1 cellular context compared by ENCODE assay signal in the genomic region with DNA sequence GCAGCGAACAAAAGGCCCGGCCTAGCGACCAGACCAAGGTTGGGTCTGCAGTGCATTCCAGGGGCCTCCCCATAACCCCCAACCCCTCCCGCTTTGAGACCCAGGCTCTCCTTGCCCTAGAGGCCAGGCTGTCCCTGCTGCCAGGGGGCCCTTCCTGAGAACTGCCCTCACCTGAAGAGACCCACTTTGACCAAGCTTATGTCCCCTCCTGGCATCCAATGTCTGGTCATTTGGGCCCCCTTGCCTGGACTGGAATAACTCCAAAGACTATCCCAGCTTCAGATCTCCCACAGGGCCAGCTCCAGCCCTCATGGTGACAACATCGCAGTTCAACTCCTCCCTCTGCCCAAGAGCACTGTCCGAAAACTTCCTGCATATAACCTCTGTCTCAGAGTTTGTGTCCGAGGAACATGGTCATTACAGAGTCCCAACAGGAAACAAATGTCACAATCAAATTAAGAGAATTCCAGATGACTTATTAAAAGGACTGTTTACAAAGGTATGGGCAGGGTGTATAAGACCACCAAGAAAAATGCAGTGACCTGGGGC.
TF ChIP-seq lines count a peak whose summit lies in the region.

No MANE protein-coding gene starts in this region.

TF ChIP-seq in GM23338, 12 proteins besides CTCF, POLR2A, EP300 and RAD21:
- no peak for TF ChIP-seq EZH2phosphoT487 (IDR thresholded peaks at IDR 0.05; ENCODE audit: unreplicated experiment)
- TF ChIP-seq ETS1 (IDR thresholded peaks at IDR 0.05), result no peak
- TF ChIP-seq, protein P1, sequence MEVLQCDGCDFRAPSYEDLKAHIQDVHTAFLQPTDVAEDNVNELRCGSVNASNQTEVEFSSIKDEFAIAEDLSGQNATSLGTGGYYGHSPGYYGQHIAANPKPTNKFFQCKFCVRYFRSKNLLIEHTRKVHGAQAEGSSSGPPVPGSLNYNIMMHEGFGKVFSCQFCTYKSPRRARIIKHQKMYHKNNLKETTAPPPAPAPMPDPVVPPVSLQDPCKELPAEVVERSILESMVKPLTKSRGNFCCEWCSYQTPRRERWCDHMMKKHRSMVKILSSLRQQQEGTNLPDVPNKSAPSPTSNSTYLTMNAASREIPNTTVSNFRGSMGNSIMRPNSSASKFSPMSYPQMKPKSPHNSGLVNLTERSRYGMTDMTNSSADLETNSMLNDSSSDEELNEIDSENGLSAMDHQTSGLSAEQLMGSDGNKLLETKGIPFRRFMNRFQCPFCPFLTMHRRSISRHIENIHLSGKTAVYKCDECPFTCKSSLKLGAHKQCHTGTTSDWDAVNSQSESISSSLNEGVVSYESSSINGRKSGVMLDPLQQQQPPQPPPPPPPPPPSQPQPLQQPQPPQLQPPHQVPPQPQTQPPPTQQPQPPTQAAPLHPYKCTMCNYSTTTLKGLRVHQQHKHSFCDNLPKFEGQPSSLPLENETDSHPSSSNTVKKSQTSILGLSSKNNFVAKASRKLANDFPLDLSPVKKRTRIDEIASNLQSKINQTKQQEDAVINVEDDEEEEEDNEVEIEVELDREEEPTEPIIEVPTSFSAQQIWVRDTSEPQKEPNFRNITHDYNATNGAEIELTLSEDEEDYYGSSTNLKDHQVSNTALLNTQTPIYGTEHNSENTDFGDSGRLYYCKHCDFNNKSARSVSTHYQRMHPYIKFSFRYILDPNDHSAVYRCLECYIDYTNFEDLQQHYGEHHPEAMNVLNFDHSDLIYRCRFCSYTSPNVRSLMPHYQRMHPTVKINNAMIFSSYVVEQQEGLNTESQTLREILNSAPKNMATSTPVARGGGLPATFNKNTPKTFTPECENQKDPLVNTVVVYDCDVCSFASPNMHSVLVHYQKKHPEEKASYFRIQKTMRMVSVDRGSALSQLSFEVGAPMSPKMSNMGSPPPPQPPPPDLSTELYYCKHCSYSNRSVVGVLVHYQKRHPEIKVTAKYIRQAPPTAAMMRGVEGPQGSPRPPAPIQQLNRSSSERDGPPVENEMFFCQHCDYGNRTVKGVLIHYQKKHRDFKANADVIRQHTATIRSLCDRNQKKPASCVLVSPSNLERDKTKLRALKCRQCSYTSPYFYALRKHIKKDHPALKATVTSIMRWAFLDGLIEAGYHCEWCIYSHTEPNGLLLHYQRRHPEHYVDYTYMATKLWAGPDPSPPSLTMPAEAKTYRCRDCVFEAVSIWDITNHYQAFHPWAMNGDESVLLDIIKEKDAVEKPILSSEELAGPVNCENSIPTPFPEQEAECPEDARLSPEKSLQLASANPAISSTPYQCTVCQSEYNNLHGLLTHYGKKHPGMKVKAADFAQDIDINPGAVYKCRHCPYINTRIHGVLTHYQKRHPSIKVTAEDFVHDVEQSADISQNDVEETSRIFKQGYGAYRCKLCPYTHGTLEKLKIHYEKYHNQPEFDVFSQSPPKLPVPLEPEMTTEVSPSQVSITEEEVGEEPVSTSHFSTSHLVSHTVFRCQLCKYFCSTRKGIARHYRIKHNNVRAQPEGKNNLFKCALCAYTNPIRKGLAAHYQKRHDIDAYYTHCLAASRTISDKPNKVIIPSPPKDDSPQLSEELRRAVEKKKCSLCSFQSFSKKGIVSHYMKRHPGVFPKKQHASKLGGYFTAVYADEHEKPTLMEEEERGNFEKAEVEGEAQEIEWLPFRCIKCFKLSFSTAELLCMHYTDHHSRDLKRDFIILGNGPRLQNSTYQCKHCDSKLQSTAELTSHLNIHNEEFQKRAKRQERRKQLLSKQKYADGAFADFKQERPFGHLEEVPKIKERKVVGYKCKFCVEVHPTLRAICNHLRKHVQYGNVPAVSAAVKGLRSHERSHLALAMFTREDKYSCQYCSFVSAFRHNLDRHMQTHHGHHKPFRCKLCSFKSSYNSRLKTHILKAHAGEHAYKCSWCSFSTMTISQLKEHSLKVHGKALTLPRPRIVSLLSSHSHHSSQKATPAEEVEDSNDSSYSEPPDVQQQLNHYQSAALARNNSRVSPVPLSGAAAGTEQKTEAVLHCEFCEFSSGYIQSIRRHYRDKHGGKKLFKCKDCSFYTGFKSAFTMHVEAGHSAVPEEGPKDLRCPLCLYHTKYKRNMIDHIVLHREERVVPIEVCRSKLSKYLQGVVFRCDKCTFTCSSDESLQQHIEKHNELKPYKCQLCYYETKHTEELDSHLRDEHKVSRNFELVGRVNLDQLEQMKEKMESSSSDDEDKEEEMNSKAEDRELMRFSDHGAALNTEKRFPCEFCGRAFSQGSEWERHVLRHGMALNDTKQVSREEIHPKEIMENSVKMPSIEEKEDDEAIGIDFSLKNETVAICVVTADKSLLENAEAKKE (CRISPR knock-in tag; IDR thresholded peaks at IDR 0.05), result no peak
- no peak for TF ChIP-seq JUNB (IDR thresholded peaks at IDR 0.05; ENCODE audit: unreplicated experiment)
TF ChIP-seq in GM23338: peak in this region for 0.
